17 cellular contexts compared by ENCODE assay signal in genomic region chr21:37263827-37264226, GRCh38.
DNase-seq lines count a peak whose midpoint lies in the region; ATAC-seq and TF ChIP-seq lines count a peak whose summit lies in the region.
"Had no signal": no experiment of that assay in that cellular context is flagged by ENCODE, and none has a peak within 500 bp of the region (broad histone marks: within the 10 kb centered on the region; RNA-seq: fewer than 3 reads in every experiment).

No MANE protein-coding gene starts in this region.

- TF ChIP-seq CTCF in neutrophil (IDR thresholded peaks at IDR 0.05): no peak

- H3K4me3 ChIP-seq in neutrophil (ENCODE audit: low read depth in 1 of 2, low read length in 1 of 2): no peak overlapping the region
- H3K4me3 ChIP-seq: body of pancreas had no signal

- H3K27me3 ChIP-seq in neutrophil: no peaks in the 10 kb centered on the region
- H3K27me3 ChIP-seq: body of pancreas had no signal

- ATAC-seq in GM19395 (IDR thresholded peaks at IDR 0.05; ENCODE audit: unreplicated experiment): no peak
- ATAC-seq: body of pancreas; HCT116; naive thymus-derived CD4-positive, alpha-beta T cell had no signal

- H3K4me1 ChIP-seq in neutrophil (ENCODE audit: control insufficient read depth in 1 of 2, insufficient read depth in 1 of 2, low read depth in 1 of 2, low read length in 1 of 2): peaks cover 24 to 30% of the 10 kb centered on the region in 2 experiments

- peak; percentile 36 for DNase-seq in EH (ENCODE audit: low read depth)
- DNase-seq in NCI-H226: peak; percentile 4
- DNase-seq in epithelial cell of prostate (ENCODE audit: low read depth, low spot score): no peak
- no peak for DNase-seq in DMS53 treated with DMSO at 0.1 percent for 48 hours (lab: John Stamatoyannopoulos, UW; ENCODE audit: unreplicated experiment)
- DNase-seq in activated CD4-positive, alpha-beta T cell treated with anti-CD3 and anti-CD28 coated beads, Interleukin-2, amount 50 U/mL, for 1 hour: no peak
- DNase-seq: activated CD8-positive, alpha-beta memory T cell treated with anti-CD3 and anti-CD28 coated beads for 24 hours; activated gamma-delta T cell; body of pancreas; MM.1S; naive thymus-derived CD4-positive, alpha-beta T cell; NCI-H187 treated with DMSO at 0.1 percent for 48 hours; SK-N-SH; stimulated activated CD4-positive, alpha-beta T cell treated with anti-CD3 and anti-CD28 coated beads, Interleukin-1b, Interleukin-23, amount 100 ng/mL, for 48 hours had no signal

- H3K9me3 ChIP-seq in neutrophil: no peaks in the 10 kb centered on the region
- H3K9me3 ChIP-seq: body of pancreas, SK-N-SH had no signal

- H3K27ac ChIP-seq in epithelial cell of prostate (peak overlapping the region; percentile 98), neutrophil (peak overlapping the region; percentile 24)
- H3K27ac ChIP-seq: body of pancreas, C4-2B had no signal

- no peaks in the 10 kb centered on the region for H3K36me3 ChIP-seq in neutrophil

Comparison
In these comparisons a context has a peak if more than half of its experiments do, and no peak if none do; other contexts are left out.
1. DNase-seq: peak in EH (single experiment) and NCI-H226 (single experiment); none in epithelial cell of prostate (single experiment), DMS53 treated with DMSO at 0.1 percent for 48 hours (single experiment) and activated CD4-positive, alpha-beta T cell treated with anti-CD3 and anti-CD28 coated beads, Interleukin-2, amount 50 U/mL, for 1 hour (single experiment).